14 cellular contexts compared by ENCODE assay signal in genomic region chr11:106424111-106424510, GRCh38.
DNase-seq lines count a peak whose midpoint lies in the region; ATAC-seq and TF ChIP-seq lines count a peak whose summit lies in the region.
"Had no signal": no experiment of that assay in that cellular context is flagged by ENCODE, and none has a peak within 500 bp of the region (broad histone marks: within the 10 kb centered on the region; RNA-seq: fewer than 3 reads in every experiment).

No MANE protein-coding gene starts in this region.

- H4K20me1 ChIP-seq in PC-3 (ENCODE audit: low read length), result no peaks in the 10 kb centered on the region
- H4K20me1 ChIP-seq in neural progenitor cell (ENCODE audit: low read depth), result no peaks in the 10 kb centered on the region

- H3K27ac Mint-ChIP-seq in neural progenitor cell (no peak overlapping the region), endothelial cell (ENCODE audit: unreplicated experiment) (no peak overlapping the region)
- H3K27ac Mint-ChIP-seq in activated CD8-positive, alpha-beta T cell treated with anti-CD3 and anti-CD28 coated beads, Interleukin-2, amount 10 ng/mL, durations not matched to agents 7 days and 5 days, result no peak overlapping the region
- H3K27ac Mint-ChIP-seq: activated naive CD4-positive, alpha-beta T cell treated with anti-CD3 and anti-CD28 coated beads for 36 hours had no signal

- H3K9me3 Mint-ChIP-seq in neural progenitor cell (no peaks in the 10 kb centered on the region), endothelial cell (ENCODE audit: unreplicated experiment) (no peaks in the 10 kb centered on the region)
- no peaks in the 10 kb centered on the region for H3K9me3 Mint-ChIP-seq in activated CD8-positive, alpha-beta T cell treated with anti-CD3 and anti-CD28 coated beads, Interleukin-2, amount 10 ng/mL, durations not matched to agents 7 days and 5 days (ENCODE audit: insufficient read depth)

- DNase-seq in Daoy (ENCODE audit: low read depth) (peak; percentile 71), PC-3 (peak; percentile 98), dermis blood vessel endothelial cell (peak; percentile 36), neural progenitor cell (ENCODE audit: low spot score) (no peak), endothelial cell (ENCODE audit: low spot score) (no peak)
- no peak for DNase-seq in activated CD8-positive, alpha-beta T cell treated with anti-CD3 and anti-CD28 coated beads, Interleukin-2, amount 10 ng/mL, durations not matched to agents 7 days and 5 days
- DNase-seq: activated CD4-positive, alpha-beta T cell treated with anti-CD3 and anti-CD28 coated beads, Interleukin-2, amount 50 U/mL, for 1 hour; activated naive CD4-positive, alpha-beta T cell treated with anti-CD3 and anti-CD28 coated beads for 36 hours; NCI-H510A; upper lobe of left lung had no signal

- H3K79me2 ChIP-seq in PC-3 (ENCODE audit: low read length) (no peaks in the 10 kb centered on the region), neural progenitor cell (ENCODE audit: low read depth) (no peaks in the 10 kb centered on the region)

- CTCF ChIA-PET in PC-3 (lab: Charles Lee), result interaction anchor here (0.5 to 0.7 kb wide), 2 partner anchors 154 to 641 kb away, joined by 5 to 11 read pairs; no protein-coding TSS in a partner anchor
- CTCF ChIA-PET in activated CD8-positive, alpha-beta T cell treated with anti-CD3 and anti-CD28 coated beads, Interleukin-2, amount 10 ng/mL, durations not matched to agents 7 days and 5 days (lab: Charles Lee), result no interaction called here

- intact Hi-C loops in PC-3 (cut with micrococcal nuclease), result no loop called here

- peak overlapping the region; percentile 62 for H3K4me2 ChIP-seq in PC-3 (ENCODE audit: low read length)
- no peak overlapping the region for H3K4me2 ChIP-seq in neural progenitor cell

- H3K9me3 ChIP-seq in PC-3 (ENCODE audit: low read length) (no peaks in the 10 kb centered on the region), neural progenitor cell (ENCODE audit: low read depth) (no peaks in the 10 kb centered on the region)
- H3K9me3 ChIP-seq: upper lobe of left lung had no signal

- TF ChIP-seq CTCF in PC-3 (conservative IDR thresholded peaks at IDR 0.05; ENCODE audit: low read depth, low read length) (no peak), neural progenitor cell (IDR thresholded peaks at IDR 0.05) (no peak), endothelial cell (IDR thresholded peaks at IDR 0.05; ENCODE audit: unreplicated experiment) (no peak)

- peaks cover 52% of the 10 kb centered on the region for H3K4me1 ChIP-seq in PC-3 (ENCODE audit: insufficient read depth, low read length)
- H3K4me1 ChIP-seq in neural progenitor cell, result peaks cover 4% of the 10 kb centered on the region
- H3K4me1 ChIP-seq: upper lobe of left lung had no signal

- H3K27me3 ChIP-seq in PC-3 (ENCODE audit: low read length) (no peaks in the 10 kb centered on the region), neural progenitor cell (no peaks in the 10 kb centered on the region)
- H3K27me3 ChIP-seq: upper lobe of left lung had no signal

- H3K4me3 Mint-ChIP-seq in neural progenitor cell, result no peak overlapping the region
- no peak overlapping the region for H3K4me3 Mint-ChIP-seq in activated CD8-positive, alpha-beta T cell treated with anti-CD3 and anti-CD28 coated beads, Interleukin-2, amount 10 ng/mL, durations not matched to agents 7 days and 5 days
- no peak overlapping the region for H3K4me3 Mint-ChIP-seq in endothelial cell (ENCODE audit: unreplicated experiment)
- H3K4me3 Mint-ChIP-seq: activated naive CD4-positive, alpha-beta T cell treated with anti-CD3 and anti-CD28 coated beads for 36 hours had no signal

- POLR2A ChIA-PET in PC-3 (lab: Charles Lee; ENCODE audit: unreplicated experiment), result interaction anchor here (0.7 kb wide), 1 partner anchor 25 kb away, joined by 28 read pairs; no protein-coding TSS in a partner anchor
- POLR2A ChIA-PET in activated CD8-positive, alpha-beta T cell treated with anti-CD3 and anti-CD28 coated beads, Interleukin-2, amount 10 ng/mL, durations not matched to agents 7 days and 5 days (lab: Charles Lee), result interaction anchor here (0.5 kb wide), 1 partner anchor 543 kb away, joined by 3 read pairs; no protein-coding TSS in a partner anchor

- H3K4me1 Mint-ChIP-seq in neural progenitor cell, result peaks cover 5% of the 10 kb centered on the region
- no peaks in the 10 kb centered on the region for H3K4me1 Mint-ChIP-seq in activated CD8-positive, alpha-beta T cell treated with anti-CD3 and anti-CD28 coated beads, Interleukin-2, amount 10 ng/mL, durations not matched to agents 7 days and 5 days (ENCODE audit: low read depth)
- H3K4me1 Mint-ChIP-seq in endothelial cell (ENCODE audit: unreplicated experiment), result no peaks in the 10 kb centered on the region

- 0 out of 2 replicates have a peak overlapping the region, but pooled peaks have one; percentile 2 for H3K4me3 ChIP-seq in PC-3 (ENCODE audit: low read length)
- no peak overlapping the region for H3K4me3 ChIP-seq in neural progenitor cell
- H3K4me3 ChIP-seq: SK-N-MC, skin epidermis, upper lobe of left lung had no signal

- H2AFZ ChIP-seq in PC-3 (ENCODE audit: low read length), result 0 out of 2 replicates have a peak overlapping the region, but pooled peaks have one; percentile 27
- H2AFZ ChIP-seq in neural progenitor cell (replicated peaks), result peak overlapping the region; percentile 32

- peaks cover 4% of the 10 kb centered on the region; the same call in 1 of the 2 replicates for H3K9me2 ChIP-seq in PC-3 (replicated peaks; ENCODE audit: low read length)

- H3K27me3 Mint-ChIP-seq in neural progenitor cell (ENCODE audit: insufficient read depth, low read depth) (peaks cover 4% of the 10 kb centered on the region), endothelial cell (ENCODE audit: unreplicated experiment) (no peaks in the 10 kb centered on the region)
- H3K27me3 Mint-ChIP-seq in activated CD8-positive, alpha-beta T cell treated with anti-CD3 and anti-CD28 coated beads, Interleukin-2, amount 10 ng/mL, durations not matched to agents 7 days and 5 days (ENCODE audit: low read depth), result no peaks in the 10 kb centered on the region

- H3K9ac ChIP-seq in PC-3 (ENCODE audit: low read length) (no peak overlapping the region), neural progenitor cell (no peak overlapping the region)

- H3K27ac ChIP-seq in PC-3 (ENCODE audit: low read length), result peak overlapping the region; percentile 56
- H3K27ac ChIP-seq in neural progenitor cell, result no peak overlapping the region
- H3K27ac ChIP-seq: SK-N-MC, skin epidermis, upper lobe of left lung had no signal

- no peaks in the 10 kb centered on the region for H3K36me3 Mint-ChIP-seq in neural progenitor cell
- H3K36me3 Mint-ChIP-seq in activated CD8-positive, alpha-beta T cell treated with anti-CD3 and anti-CD28 coated beads, Interleukin-2, amount 10 ng/mL, durations not matched to agents 7 days and 5 days (ENCODE audit: low read depth), result no peaks in the 10 kb centered on the region
- no peaks in the 10 kb centered on the region for H3K36me3 Mint-ChIP-seq in endothelial cell (ENCODE audit: low read depth, unreplicated experiment)

- H3F3A ChIP-seq in PC-3 (ENCODE audit: low read length, unreplicated experiment) (no peaks in the 10 kb centered on the region), neural progenitor cell (ENCODE audit: low read depth) (no peaks in the 10 kb centered on the region)

- ATAC-seq in PC-3, result peak; percentile 93
- ATAC-seq in activated CD8-positive, alpha-beta T cell treated with anti-CD3 and anti-CD28 coated beads, Interleukin-2, amount 10 ng/mL, durations not matched to agents 7 days and 5 days, result no peak
- no peak for ATAC-seq in HG03045 (IDR thresholded peaks at IDR 0.05; ENCODE audit: unreplicated experiment)
- ATAC-seq in GM21825 (IDR thresholded peaks at IDR 0.05; ENCODE audit: unreplicated experiment), result no peak

- no TSS peak for BruUV-seq in PC-3 (replicated peaks; lab: Mats Ljungman, UMichigan)

- no peaks in the 10 kb centered on the region for H3K36me3 ChIP-seq in PC-3 (ENCODE audit: low read depth, low read length)
- no peaks in the 10 kb centered on the region for H3K36me3 ChIP-seq in neural progenitor cell
- H3K36me3 ChIP-seq: upper lobe of left lung had no signal

Comparison
In these comparisons a context has a peak if more than half of its experiments do, and no peak if none do; other contexts are left out.
1. DNase-seq: peak in Daoy (single experiment), PC-3 (single experiment) and dermis blood vessel endothelial cell (single experiment); none in neural progenitor cell (single experiment), activated CD8-positive, alpha-beta T cell treated with anti-CD3 and anti-CD28 coated beads, Interleukin-2, amount 10 ng/mL, durations not matched to agents 7 days and 5 days (single experiment) and endothelial cell (single experiment).